In the genomic region with DNA sequence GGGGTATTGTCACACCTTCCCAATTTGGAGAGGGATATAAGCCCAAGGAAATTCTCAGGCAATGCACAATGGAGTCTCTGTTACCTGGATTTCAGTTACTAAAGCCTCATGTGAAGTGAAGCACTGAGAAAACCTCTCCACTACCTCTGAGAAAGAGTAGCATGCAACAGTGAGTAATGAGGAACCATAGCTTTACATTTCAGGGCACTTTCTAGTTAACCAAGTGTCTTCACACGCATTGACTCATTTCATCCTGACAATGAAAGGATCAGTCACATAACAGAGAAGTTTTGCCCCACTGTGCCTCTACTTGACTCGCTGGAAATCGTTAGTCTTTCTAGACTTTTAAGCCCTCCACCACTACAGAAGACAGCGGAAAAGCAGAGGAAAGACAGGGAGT, we compare ENCODE assay signal across 11 cellular contexts.
DNase-seq lines count a peak whose midpoint lies in the region; ATAC-seq, FAIRE-seq and TF ChIP-seq lines count a peak whose summit lies in the region.
"Had no signal": no experiment of that assay in that cellular context is flagged by ENCODE, and none has a peak within 500 bp of the region (broad histone marks: within the 10 kb centered on the region; RNA-seq: fewer than 3 reads in every experiment).

No MANE protein-coding gene starts in this region.

- peak; percentile 66; the same call in 1 of the 2 replicates for TF ChIP-seq POLR2A in GM12891 (IDR thresholded peaks at IDR 0.05; ENCODE audit: low read depth, low read length)

- H3K27me3 ChIP-seq in CD8-positive, alpha-beta T cell (ENCODE audit: insufficient read depth, low read length): no peaks in the 10 kb centered on the region
- H3K27me3 ChIP-seq in ascending aorta: no peaks in the 10 kb centered on the region

- peaks cover 10% of the 10 kb centered on the region for H3K4me1 Mint-ChIP-seq in CD8-positive, alpha-beta T cell (ENCODE audit: low read depth)

- H3K4me1 ChIP-seq in CD8-positive, alpha-beta T cell (ENCODE audit: insufficient read depth, low read length): peaks cover 3% of the 10 kb centered on the region
- H3K4me1 ChIP-seq in ascending aorta: peaks cover 0 to 6% of the 10 kb centered on the region in 2 donors

- no peak for TF ChIP-seq CTCF in CD8-positive, alpha-beta T cell (IDR thresholded peaks at IDR 0.05)
- no peak for TF ChIP-seq CTCF in ascending aorta (IDR thresholded peaks at IDR 0.05)

- intact Hi-C loops in CD8-positive, alpha-beta T cell (cut with DNase I, micrococcal nuclease): loop anchor here in 1 of 2 experiments (5.0 kb wide), 1 partner anchor 46 kb away; no protein-coding TSS in a partner anchor
- intact Hi-C loops in ascending aorta (cut with DNase I): no loop called here

- peak; percentile 97 for FAIRE-seq in GM12891 (lab: Jason Lieb, UNC)

- H3K36me3 Mint-ChIP-seq in CD8-positive, alpha-beta T cell: peaks cover 7% of the 10 kb centered on the region
- H3K36me3 Mint-ChIP-seq: activated CD4-positive, alpha-beta memory T cell treated with anti-CD3 and anti-CD28 coated beads for 36 hours had no signal

- no peaks in the 10 kb centered on the region for H3K9me3 Mint-ChIP-seq in CD8-positive, alpha-beta T cell
- H3K9me3 Mint-ChIP-seq: activated CD4-positive, alpha-beta memory T cell treated with anti-CD3 and anti-CD28 coated beads for 36 hours had no signal

- no peak overlapping the region for H3K4me3 Mint-ChIP-seq in CD8-positive, alpha-beta T cell
- H3K4me3 Mint-ChIP-seq: activated CD4-positive, alpha-beta memory T cell treated with anti-CD3 and anti-CD28 coated beads for 36 hours had no signal

- H3K27me3 Mint-ChIP-seq in CD8-positive, alpha-beta T cell (ENCODE audit: low read depth): peaks cover 2% of the 10 kb centered on the region

- no peak overlapping the region for H3K4me3 ChIP-seq in CD8-positive, alpha-beta T cell (ENCODE audit: low read depth, low read length)
- no peak overlapping the region for H3K4me3 ChIP-seq in ascending aorta

- H3K9me3 ChIP-seq in CD8-positive, alpha-beta T cell (ENCODE audit: low read length): no peaks in the 10 kb centered on the region
- H3K9me3 ChIP-seq in ascending aorta: no peaks in the 10 kb centered on the region

- ATAC-seq in GM19328 (IDR thresholded peaks at IDR 0.05; ENCODE audit: unreplicated experiment) (peak; percentile 54), HG02763 (IDR thresholded peaks at IDR 0.05; ENCODE audit: unreplicated experiment) (peak; percentile 49), HG03520 (IDR thresholded peaks at IDR 0.05; ENCODE audit: unreplicated experiment) (peak; percentile 66)
- no peak for ATAC-seq in CD8-positive, alpha-beta T cell

- no peak overlapping the region for H3K27ac Mint-ChIP-seq in CD8-positive, alpha-beta T cell
- H3K27ac Mint-ChIP-seq: activated CD4-positive, alpha-beta memory T cell treated with anti-CD3 and anti-CD28 coated beads for 36 hours had no signal

- no peak overlapping the region for H3K27ac ChIP-seq in CD8-positive, alpha-beta T cell (ENCODE audit: low read depth, low read length)
- no peak overlapping the region for H3K27ac ChIP-seq in ascending aorta
- H3K27ac ChIP-seq: epithelial cell of prostate had no signal

- POLR2A ChIA-PET in CD8-positive, alpha-beta T cell (lab: Charles Lee): interaction anchor here (3.2 kb wide), 1 partner anchor 86 kb away, joined by 15 read pairs; a partner anchor contains a TSS

- DNase-seq in GM12891 (ENCODE audit: insufficient read length, low spot score) (no peak), OCI-M2 (lab: John Stamatoyannopoulos, UW; ENCODE audit: unreplicated experiment) (no peak), RPMI8226 (no peak), ascending aorta (ENCODE audit: low spot score in 2 of 2) (no peak)
- no peak for DNase-seq in CD8-positive, alpha-beta T cell
- DNase-seq: activated CD4-positive, alpha-beta memory T cell treated with anti-CD3 and anti-CD28 coated beads for 36 hours; anterior cingulate cortex had no signal

- no peaks in the 10 kb centered on the region for H3K36me3 ChIP-seq in CD8-positive, alpha-beta T cell (ENCODE audit: insufficient read depth, low read length)
- H3K36me3 ChIP-seq in ascending aorta: no peaks in the 10 kb centered on the region

- CTCF ChIA-PET in CD8-positive, alpha-beta T cell (lab: Charles Lee): no interaction called here

TF ChIP-seq in GM12891, 5 proteins besides CTCF, POLR2A, EP300 and RAD21:
- peak; percentile 57 for TF ChIP-seq POU2F2 (IDR thresholded peaks at IDR 0.05; ENCODE audit: low read depth, low read length)
- peak; percentile 53; the same call in 1 of the 2 replicates for TF ChIP-seq SPI1 (IDR thresholded peaks at IDR 0.05; ENCODE audit: low read depth, low read length)
- TF ChIP-seq POLR2AphosphoS5 (IDR thresholded peaks at IDR 0.05; ENCODE audit: low read depth, low read length): peak; percentile 67; the same call in 1 of the 2 replicates
- TF ChIP-seq PAX5 (IDR thresholded peaks at IDR 0.05; ENCODE audit: insufficient read depth, low read length, severe bottlenecking): no peak
- peak; percentile 56; the same call in 1 of the 2 replicates for TF ChIP-seq TAF1 (IDR thresholded peaks at IDR 0.05; ENCODE audit: low read depth, low read length)
